Comparison of ENCODE assay signal across 8 cellular contexts in genomic region chr13:110715395-110716234, GRCh38. TPM values are rescaled to one million over a fixed set of nuclear protein-coding genes. Genes with fewer than 3 reads are reported as not detected.
DNase-seq lines count a peak whose midpoint lies in the region; ATAC-seq and TF ChIP-seq lines count a peak whose summit lies in the region.

No MANE protein-coding gene starts in this region.

- no peaks in the 10 kb centered on the region for H3K9me3 ChIP-seq in T-helper 17 cell (ENCODE audit: control insufficient read depth, low read length, poor library complexity, severe bottlenecking)
- no peaks in the 10 kb centered on the region for H3K9me3 ChIP-seq in left ventricle myocardium inferior (replicated peaks)

- H3K9me3 Mint-ChIP-seq in progenitor cell of endocrine pancreas (ENCODE audit: low read depth): no peaks in the 10 kb centered on the region

- peak; percentile 62 for ATAC-seq in GM18498 (IDR thresholded peaks at IDR 0.05; ENCODE audit: unreplicated experiment)
- ATAC-seq in HG02938 (IDR thresholded peaks at IDR 0.05; ENCODE audit: unreplicated experiment): peak; percentile 59
- ATAC-seq in T-helper 17 cell: peak; percentile 68

- H3K4me1 Mint-ChIP-seq in T-helper 17 cell (peaks cover 34% of the 10 kb centered on the region), progenitor cell of endocrine pancreas (ENCODE audit: low read depth) (peaks cover 21% of the 10 kb centered on the region)

- no peaks in the 10 kb centered on the region for H3K27me3 ChIP-seq in left ventricle myocardium inferior (ENCODE audit: low read depth)

- H3K27me3 Mint-ChIP-seq in T-helper 17 cell (no peaks in the 10 kb centered on the region), progenitor cell of endocrine pancreas (no peaks in the 10 kb centered on the region)

- intact Hi-C loops in left ventricle myocardium inferior (cut with micrococcal nuclease): no loop called here

- peak; percentile 38 for TF ChIP-seq CTCF in left ventricle myocardium inferior (IDR thresholded peaks at IDR 0.05; ENCODE audit: borderline replicate concordance)
- peak; percentile 12 for TF ChIP-seq CTCF in progenitor cell of endocrine pancreas (IDR thresholded peaks at IDR 0.05; ENCODE audit: unreplicated experiment)

- peak overlapping the region; percentile 82 for H3K4me3 ChIP-seq in left ventricle myocardium inferior

- H3K36me3 ChIP-seq in left ventricle myocardium inferior: peaks cover 16% of the 10 kb centered on the region

- peak overlapping the region; percentile 99 for H3K27ac Mint-ChIP-seq in T-helper 17 cell
- peak overlapping the region; percentile 99 for H3K27ac Mint-ChIP-seq in progenitor cell of endocrine pancreas

- peaks cover 2% of the 10 kb centered on the region for H3K36me3 Mint-ChIP-seq in T-helper 17 cell (ENCODE audit: low read depth)
- H3K36me3 Mint-ChIP-seq in progenitor cell of endocrine pancreas (ENCODE audit: insufficient read depth): peaks cover 11% of the 10 kb centered on the region

- H3K27ac ChIP-seq in angular gyrus (ENCODE audit: low read depth, low read length) (peak overlapping the region; percentile 99), left ventricle myocardium inferior (replicated peaks) (peak overlapping the region; percentile 100)

- peaks cover 62% of the 10 kb centered on the region for H3K4me1 ChIP-seq in left ventricle myocardium inferior

- DNase-seq in NCI-H1694 (lab: John Stamatoyannopoulos, UW) (peak; percentile 99), T-helper 17 cell (peak; percentile 90 to 93 (median 91)), left ventricle myocardium inferior (peak; percentile 98), progenitor cell of endocrine pancreas (ENCODE audit: low spot score, unreplicated experiment) (peak; percentile 95), ureter (ENCODE audit: low spot score) (peak; percentile 99)

- H3K4me3 Mint-ChIP-seq in T-helper 17 cell (peak overlapping the region; percentile 98), progenitor cell of endocrine pancreas (ENCODE audit: low read depth) (peak overlapping the region; percentile 99)

RNA-seq across cellular contexts. Expression of gene ING1, which starts 2.1 kb away (rescaled TPM):
- total RNA-seq in T-helper 17 cell (10 to 100 TPM; 15.2 to 15.3 TPM), left ventricle myocardium inferior (6.9 TPM), progenitor cell of endocrine pancreas (18.5 and 20.7 TPM in 2 replicates), ureter (8.8 TPM)

RNA-seq across cellular contexts. Expression of gene CARS2, which starts 9.7 kb away (rescaled TPM):
- total RNA-seq in T-helper 17 cell (10 to 100 TPM; 57.7 to 74.6 TPM), left ventricle myocardium inferior (52.8 TPM), progenitor cell of endocrine pancreas (90.4 and 92.4 TPM in 2 replicates), ureter (86.7 TPM)

Comparison
In these comparisons a context has a peak if more than half of its experiments do, and no peak if none do; other contexts are left out.
1. Peak in every context shown above with its lines: DNase-seq, ATAC-seq, H3K4me3 ChIP-seq and H3K27ac ChIP-seq.